ENCODE assay signal across 19 cellular contexts in genomic region chr9:133779081-133779480, GRCh38. TPM values are rescaled to one million over a fixed set of nuclear protein-coding genes. Genes with fewer than 3 reads are reported as not detected.
"Had no signal": no experiment of that assay in that cellular context is flagged by ENCODE, and none has a peak within 500 bp of the region (broad histone marks: within the 10 kb centered on the region; RNA-seq: fewer than 3 reads in every experiment).

No MANE protein-coding gene starts in this region.

- ATAC-seq: effector memory CD8-positive, alpha-beta T cell; foreskin keratinocyte; heart right ventricle; naive thymus-derived CD4-positive, alpha-beta T cell; right lobe of liver; stimulated activated naive B cell treated with anti-CD40 and anti-IgM and Interleukin-4, amounts not matched to agents 10 μg/mL and 1 μg/mL and 100 μg/mL, for 72 hours; stimulated activated naive CD8-positive, alpha-beta T cell treated with anti-CD3 and anti-CD28 coated beads, Interleukin-15, amount 100 ng/mL, for 72 hours; upper lobe of right lung had no signal

- H3K4me3 Mint-ChIP-seq: central memory CD8-positive, alpha-beta T cell; dendritic cell treated with granulocyte-macrophage colony-stimulating factor and Interleukin-4, amounts not matched to agents 40 ng/mL and 50 ng/mL, for 4 days; effector memory CD8-positive, alpha-beta T cell; naive thymus-derived CD4-positive, alpha-beta T cell; stimulated activated naive B cell treated with anti-CD40 and anti-IgM and Interleukin-4, amounts not matched to agents 10 μg/mL and 1 μg/mL and 100 μg/mL, for 72 hours; stimulated activated naive CD8-positive, alpha-beta T cell treated with anti-CD3 and anti-CD28 coated beads, Interleukin-15, amount 100 ng/mL, for 72 hours had no signal

- H3K4me1 ChIP-seq: foreskin keratinocyte, right lobe of liver, tibial nerve, upper lobe of right lung, vagina had no signal

- H3K9me3 Mint-ChIP-seq: central memory CD8-positive, alpha-beta T cell; dendritic cell treated with granulocyte-macrophage colony-stimulating factor and Interleukin-4, amounts not matched to agents 40 ng/mL and 50 ng/mL, for 4 days; effector memory CD8-positive, alpha-beta T cell; stimulated activated naive CD8-positive, alpha-beta T cell treated with anti-CD3 and anti-CD28 coated beads, Interleukin-15, amount 100 ng/mL, for 72 hours had no signal

- H3K27ac ChIP-seq: foreskin keratinocyte, heart right ventricle, right lobe of liver, testis, tibial nerve, upper lobe of right lung, vagina had no signal

- H3K4me3 ChIP-seq: heart right ventricle, right lobe of liver, testis, tibial nerve, upper lobe of right lung, vagina had no signal

- H3K9me3 ChIP-seq: right lobe of liver, testis, upper lobe of right lung, vagina had no signal

- H3K27ac Mint-ChIP-seq: dendritic cell treated with granulocyte-macrophage colony-stimulating factor and Interleukin-4, amounts not matched to agents 40 ng/mL and 50 ng/mL, for 4 days; effector memory CD8-positive, alpha-beta T cell; naive thymus-derived CD4-positive, alpha-beta T cell; stimulated activated naive B cell treated with anti-CD40 and anti-IgM and Interleukin-4, amounts not matched to agents 10 μg/mL and 1 μg/mL and 100 μg/mL, for 72 hours; stimulated activated naive CD8-positive, alpha-beta T cell treated with anti-CD3 and anti-CD28 coated beads, Interleukin-15, amount 100 ng/mL, for 72 hours had no signal

- H3K27me3 ChIP-seq: foreskin keratinocyte, heart right ventricle, right lobe of liver, testis, tibial nerve, upper lobe of right lung, vagina had no signal

- H3K27me3 Mint-ChIP-seq: central memory CD8-positive, alpha-beta T cell; dendritic cell treated with granulocyte-macrophage colony-stimulating factor and Interleukin-4, amounts not matched to agents 40 ng/mL and 50 ng/mL, for 4 days; effector memory CD8-positive, alpha-beta T cell; naive thymus-derived CD4-positive, alpha-beta T cell; stimulated activated naive B cell treated with anti-CD40 and anti-IgM and Interleukin-4, amounts not matched to agents 10 μg/mL and 1 μg/mL and 100 μg/mL, for 72 hours; stimulated activated naive CD8-positive, alpha-beta T cell treated with anti-CD3 and anti-CD28 coated beads, Interleukin-15, amount 100 ng/mL, for 72 hours had no signal

- DNase-seq: effector memory CD8-positive, alpha-beta T cell; erythroblast; foreskin keratinocyte; hypothalamus; mesendoderm; naive thymus-derived CD4-positive, alpha-beta T cell; stimulated activated CD4-positive, alpha-beta T cell treated with anti-CD3 and anti-CD28 coated beads, Interleukin-2, amount 100 ng/mL, for 24 hours; stimulated activated CD4-positive, alpha-beta T cell treated with anti-CD3 and anti-CD28 coated beads, Interleukin-4, amount 100 ng/mL, for 4 hours; stimulated activated naive B cell treated with anti-CD40 and anti-IgM and Interleukin-4, amounts not matched to agents 10 μg/mL and 1 μg/mL and 100 μg/mL, for 72 hours; stimulated activated naive CD8-positive, alpha-beta T cell treated with anti-CD3 and anti-CD28 coated beads, Interleukin-15, amount 100 ng/mL, for 72 hours; upper lobe of right lung had no signal

- H3K4me1 Mint-ChIP-seq: central memory CD8-positive, alpha-beta T cell; naive thymus-derived CD4-positive, alpha-beta T cell; stimulated activated naive CD8-positive, alpha-beta T cell treated with anti-CD3 and anti-CD28 coated beads, Interleukin-15, amount 100 ng/mL, for 72 hours had no signal

RNA-seq across cellular contexts. Expression of gene SARDH, which starts 40.9 kb away (rescaled TPM):
- total RNA-seq: foreskin keratinocyte had no signal
- polyA plus RNA-seq: neural cell had no signal
